ENCODE assay signal across 9 cellular contexts in genomic region chr10:114026189-114027040, GRCh38. TPM values are rescaled to one million over a fixed set of nuclear protein-coding genes. Genes with fewer than 3 reads are reported as not detected.
DNase-seq lines count a peak whose midpoint lies in the region; ATAC-seq, FAIRE-seq and TF ChIP-seq lines count a peak whose summit lies in the region.
"Had no signal": no experiment of that assay in that cellular context is flagged by ENCODE, and none has a peak within 500 bp of the region (broad histone marks: within the 10 kb centered on the region; RNA-seq: fewer than 3 reads in every experiment).

No MANE protein-coding gene starts in this region.

- no peak overlapping the region for H3K27ac Mint-ChIP-seq in activated CD8-positive, alpha-beta T cell treated with anti-CD3 and anti-CD28 coated beads for 36 hours

- no peaks in the 10 kb centered on the region for H3K9me3 Mint-ChIP-seq in activated CD8-positive, alpha-beta T cell treated with anti-CD3 and anti-CD28 coated beads for 36 hours

- peak overlapping the region; percentile 76 for H3K9ac ChIP-seq in mammary epithelial cell (ENCODE audit: insufficient read depth, low read length)

- DNase-seq in GM12891 (ENCODE audit: insufficient read length, low spot score) (no peak), mammary epithelial cell (peak; percentile 84), osteoblast (ENCODE audit: insufficient read length, low spot score, missing footprints) (no peak), midbrain (lab: John Stamatoyannopoulos, UW) (no peak), hippocampal formation (lab: John Stamatoyannopoulos, UW) (no peak)
- DNase-seq in activated CD8-positive, alpha-beta T cell treated with anti-CD3 and anti-CD28 coated beads for 36 hours: no peak
- DNase-seq: NCI-H526 treated with DMSO at 0.1 percent for 48 hours had no signal

- CTCF ChIA-PET in mammary epithelial cell (lab: Charles Lee; ENCODE audit: low non-redundant PET): interaction anchor here (0.6 kb wide), 1 partner anchor 42 kb away, joined by 5 read pairs; no protein-coding TSS in a partner anchor
- CTCF ChIA-PET in activated CD8-positive, alpha-beta T cell treated with anti-CD3 and anti-CD28 coated beads for 36 hours (lab: Charles Lee): no interaction called here

- peaks cover 34% of the 10 kb centered on the region for H3K27me3 Mint-ChIP-seq in activated CD8-positive, alpha-beta T cell treated with anti-CD3 and anti-CD28 coated beads for 36 hours

- H3K27me3 ChIP-seq in mammary epithelial cell (ENCODE audit: insufficient read depth, low read length) (no peaks in the 10 kb centered on the region), osteoblast (ENCODE audit: insufficient read depth, low read length) (peaks cover 5% of the 10 kb centered on the region)

- no TSS peak for BruUV-seq in mammary epithelial cell (replicated peaks; lab: Mats Ljungman, UMichigan)

- TF ChIP-seq CTCF in mammary epithelial cell (conservative IDR thresholded peaks at IDR 0.05 in 1 of 2, IDR thresholded peaks at IDR 0.05 in 1 of 2; ENCODE audit: extremely low read depth in 1 of 2, insufficient read depth in 1 of 2, low read depth in 1 of 2, low read length in 2 of 2) (no peak), osteoblast (IDR thresholded peaks at IDR 0.05; ENCODE audit: extremely low read depth, low read depth, low read length) (no peak)
- TF ChIP-seq CTCF in activated CD8-positive, alpha-beta T cell treated with anti-CD3 and anti-CD28 coated beads for 36 hours (IDR thresholded peaks at IDR 0.05): no peak

- no peaks in the 10 kb centered on the region for H3K36me3 ChIP-seq in mammary epithelial cell (ENCODE audit: insufficient read depth, low read length)
- no peaks in the 10 kb centered on the region for H3K36me3 ChIP-seq in osteoblast (ENCODE audit: insufficient read depth, low read length)

- TF ChIP-seq POLR2A in GM12891 (IDR thresholded peaks at IDR 0.05; ENCODE audit: low read depth, low read length): no peak

- H3K4me2 ChIP-seq in mammary epithelial cell (ENCODE audit: insufficient read depth, low read depth, low read length): peak overlapping the region; percentile 92
- H3K4me2 ChIP-seq in osteoblast (ENCODE audit: insufficient read depth, low read length): peak overlapping the region; percentile 68

- POLR2A ChIA-PET in activated CD8-positive, alpha-beta T cell treated with anti-CD3 and anti-CD28 coated beads for 36 hours (lab: Charles Lee): no interaction called here

- no peak overlapping the region for H3K4me3 Mint-ChIP-seq in activated CD8-positive, alpha-beta T cell treated with anti-CD3 and anti-CD28 coated beads for 36 hours

- intact Hi-C loops in mammary epithelial cell (cut with micrococcal nuclease): loop anchor here (1.0 kb wide), 1 partner anchor 42 kb away; no protein-coding TSS in a partner anchor
- intact Hi-C loops in activated CD8-positive, alpha-beta T cell treated with anti-CD3 and anti-CD28 coated beads for 36 hours (cut with micrococcal nuclease): no loop called here

- peaks cover 42% of the 10 kb centered on the region for H3K4me1 ChIP-seq in mammary epithelial cell (ENCODE audit: insufficient read depth, low read length)
- peaks cover 12% of the 10 kb centered on the region for H3K4me1 ChIP-seq in osteoblast (ENCODE audit: insufficient read depth, low read length)

- dilution Hi-C loops in mammary epithelial cell (cut with HindIII; ENCODE audit: low sequenced_read_pairs): no loop called here

- H3K4me3 ChIP-seq in mammary epithelial cell (replicated peaks in 1 of 3; ENCODE audit: insufficient read depth in 1 of 3, low read depth in 2 of 3, low read length in 3 of 3): peak overlapping the region in 2 of 3 experiments; percentile 21 to 27
- H3K4me3 ChIP-seq in osteoblast (ENCODE audit: insufficient read depth, low read length): no peak overlapping the region

- 18% methylated on average over 7 of the region's 7 CpGs for WGBS in mammary epithelial cell (ENCODE audit: low coverage, missing lambda C conversion rate)

- H3K4me1 Mint-ChIP-seq in activated CD8-positive, alpha-beta T cell treated with anti-CD3 and anti-CD28 coated beads for 36 hours (ENCODE audit: low read depth): peaks cover 22% of the 10 kb centered on the region

- peak; percentile 81 for FAIRE-seq in GM12891 (lab: Jason Lieb, UNC)

- H3K36me3 Mint-ChIP-seq in activated CD8-positive, alpha-beta T cell treated with anti-CD3 and anti-CD28 coated beads for 36 hours (ENCODE audit: low read depth): no peaks in the 10 kb centered on the region

- H3K79me2 ChIP-seq in mammary epithelial cell (ENCODE audit: insufficient read depth, low read length): no peaks in the 10 kb centered on the region
- H3K79me2 ChIP-seq in osteoblast (ENCODE audit: insufficient read depth, low read length): no peaks in the 10 kb centered on the region

- H4K20me1 ChIP-seq in mammary epithelial cell (ENCODE audit: insufficient read depth, low read length) (no peaks in the 10 kb centered on the region), osteoblast (ENCODE audit: insufficient read depth, low read length) (no peaks in the 10 kb centered on the region)

- in situ Hi-C loops in mammary epithelial cell (cut with MboI; ENCODE audit: low sequenced_read_pairs in 2 of 2): no loop called here

- H3K27ac ChIP-seq in mammary epithelial cell (ENCODE audit: insufficient read depth, low read depth, low read length) (peak overlapping the region; percentile 96), osteoblast (ENCODE audit: low read depth, low read length) (peak overlapping the region; percentile 62)

- H3K9me3 ChIP-seq in mammary epithelial cell (replicated peaks; ENCODE audit: insufficient read depth, low read length): no peaks in the 10 kb centered on the region
- no peaks in the 10 kb centered on the region for H3K9me3 ChIP-seq in osteoblast (ENCODE audit: low read depth, low read length)

- peak; percentile 42 for ATAC-seq in HG03521 (IDR thresholded peaks at IDR 0.05; ENCODE audit: unreplicated experiment)
- no peak for ATAC-seq in GM19328 (IDR thresholded peaks at IDR 0.05; ENCODE audit: unreplicated experiment)
- no peak for ATAC-seq in activated CD8-positive, alpha-beta T cell treated with anti-CD3 and anti-CD28 coated beads for 36 hours

- H2AFZ ChIP-seq in mammary epithelial cell (ENCODE audit: low read depth, low read length): peak overlapping the region; percentile 86
- no peak overlapping the region for H2AFZ ChIP-seq in osteoblast (ENCODE audit: low read length)

TF ChIP-seq in GM12891, 5 proteins besides CTCF, POLR2A, EP300 and RAD21:
- TF ChIP-seq SPI1 (IDR thresholded peaks at IDR 0.05; ENCODE audit: low read depth, low read length): peak; percentile 76
- no peak for TF ChIP-seq POLR2AphosphoS5 (IDR thresholded peaks at IDR 0.05; ENCODE audit: low read depth, low read length)
- TF ChIP-seq POU2F2 (IDR thresholded peaks at IDR 0.05; ENCODE audit: low read depth, low read length): no peak
- no peak for TF ChIP-seq PAX5 (IDR thresholded peaks at IDR 0.05; ENCODE audit: insufficient read depth, low read length, severe bottlenecking)
- no peak for TF ChIP-seq TAF1 (IDR thresholded peaks at IDR 0.05; ENCODE audit: low read depth, low read length)

RNA-seq across cellular contexts. Expression of gene ADRB1, which starts 17.3 kb away (rescaled TPM):
- 2.6 TPM for polyA plus RNA-seq in GM12891 (2012; ENCODE audit: low read depth, missing spikeins)
- under 1 TPM in 1 of 2 donors, not detected in 1; 0.21 TPM for total RNA-seq in mammary epithelial cell
- polyA plus RNA-seq in mammary epithelial cell: 0.03 TPM
- polyA minus RNA-seq in mammary epithelial cell: not detected
- total RNA-seq in osteoblast: not detected in 2 replicates
- under 1 TPM; 0.27 to 0.40 TPM for total RNA-seq in activated CD8-positive, alpha-beta T cell treated with anti-CD3 and anti-CD28 coated beads for 36 hours
